Comparison of ENCODE assay signal across 8 cellular contexts in genomic region chr17:42193216-42194132, GRCh38. TPM values are rescaled to one million over a fixed set of nuclear protein-coding genes. Genes with fewer than 3 reads are reported as not detected.
A peak's percentile ranks its signal among the peaks of the same experiment; 100 is the strongest.
DNase-seq lines count a peak whose midpoint lies in the region; ATAC-seq, FAIRE-seq and TF ChIP-seq lines count a peak whose summit lies in the region.

No MANE protein-coding gene starts in this region.

- RAD21 ChIA-PET in GM12878 (lab: Charles Lee; ENCODE audit: unreplicated experiment): interaction anchor here (0.5 to 2.0 kb wide), 8 partner anchors 9 to 230 kb away, joined by 4 to 16 read pairs (median 4); partner anchors contain the start of genes HCRT and KCNH4

- H3K36me3 Mint-ChIP-seq in activated T-cell treated with anti-CD3 and anti-CD28 coated beads, Interleukin-2, amount 50 U/mL, for 4 hours (ENCODE audit: insufficient read depth): no peaks in the 10 kb centered on the region
- peaks cover 3% of the 10 kb centered on the region for H3K36me3 Mint-ChIP-seq in memory B cell

- no peak for DNase-seq in activated T-cell treated with anti-CD3 and anti-CD28 coated beads, Interleukin-2, amount 50 U/mL, for 4 hours
- DNase-seq in activated T-cell treated with anti-CD3 and anti-CD28 coated beads, Interleukin-2, amount 50 U/mL, for 1 hour: no peak
- DNase-seq in GM12878 (ENCODE audit: low read depth, low spot score) (no peak), memory B cell (ENCODE audit: low spot score in 2 of 2) (no peak), NCI-H1417 treated with DMSO at 0.1 percent for 48 hours (lab: John Stamatoyannopoulos, UW) (no peak)
- no peak for DNase-seq in effector CD8-positive, alpha-beta T cell (lab: John Stamatoyannopoulos, UW)
- no peak for DNase-seq in stimulated activated CD4-positive, alpha-beta T cell treated with anti-CD3 and anti-CD28 coated beads, Interleukin-4, amount 100 ng/mL, for 1 hour

- 54% methylated on average over 15 of the region's 15 CpGs for WGBS in GM12878 (ENCODE audit: insufficient coverage, insufficient replicate concordance, low lambda C conversion rate, missing lambda C conversion rate)
- 72% methylated on average over 15 of the region's 15 CpGs for WGBS in urinary bladder

- H3K9me3 ChIP-seq in GM12878 (replicated peaks; ENCODE audit: control insufficient read depth, insufficient read depth, low read length): no peaks in the 10 kb centered on the region

- 0 out of 2 replicates have a peak, but pooled peaks cover 3% of the 10 kb centered on the region for H3K4me1 ChIP-seq in GM12878 (ENCODE audit: control insufficient read depth, insufficient read depth, low read length)
- peaks cover 2% of the 10 kb centered on the region for H3K4me1 ChIP-seq in urinary bladder (ENCODE audit: insufficient read depth)

- H3K36me3 ChIP-seq in GM12878 (ENCODE audit: control insufficient read depth in 2 of 2, insufficient read depth in 2 of 2, low read length in 1 of 2): no peaks in the 10 kb centered on the region
- no peaks in the 10 kb centered on the region for H3K36me3 ChIP-seq in urinary bladder (ENCODE audit: insufficient read depth)

- in situ Hi-C loops in GM12878 (cut with MboI): no loop called here

- no peak for TF ChIP-seq CTCF in GM12878 (IDR thresholded peaks at IDR 0.05 in 2 of 3, conservative IDR thresholded peaks at IDR 0.05 in 1 of 3; ENCODE audit: control insufficient read depth in 2 of 3, extremely low read depth in 1 of 3, insufficient read depth in 1 of 3, low read depth in 3 of 3, low read length in 3 of 3)

- H2AFZ ChIP-seq in GM12878 (ENCODE audit: control insufficient read depth, low read depth, low read length): peak overlapping the region; percentile 99

- peak overlapping the region; percentile 90 for H3K27ac Mint-ChIP-seq in memory B cell

- FAIRE-seq in GM12878 (lab: Jason Lieb, UNC): peak; percentile 68

- CTCF ChIA-PET in GM12878 (lab: Yijun Ruan, JAX): interaction anchor here (0.8 to 3.4 kb wide), 18 partner anchors 9 to 805 kb away, joined by 3 to 23 read pairs (median 3); partner anchors contain the start of genes DHX58, HCRT, KCNH4 and NKIRAS2

- ATAC-seq in activated T-cell treated with anti-CD3 and anti-CD28 coated beads, Interleukin-2, amount 50 U/mL, for 4 hours: peak; percentile 12 to 16
- ATAC-seq in GM12878 (peak; percentile 42), memory B cell (ENCODE audit: low read depth) (no peak)

- no peak for TF ChIP-seq POLR2A in GM12878 (IDR thresholded peaks at IDR 0.05; ENCODE audit: low read depth, low read length)

- peak overlapping the region; percentile 91 for H3K9ac ChIP-seq in GM12878 (ENCODE audit: control insufficient read depth, insufficient read depth, low read length)

- intact Hi-C loops in GM12878 (cut with micrococcal nuclease; ENCODE audit: unreplicated experiment): no loop called here

- H3K9me3 Mint-ChIP-seq in activated T-cell treated with anti-CD3 and anti-CD28 coated beads, Interleukin-2, amount 50 U/mL, for 4 hours: no peaks in the 10 kb centered on the region
- H3K9me3 Mint-ChIP-seq in memory B cell: no peaks in the 10 kb centered on the region

- SMC1A ChIA-PET in GM12878 (lab: Charles Lee; ENCODE audit: uncharacterized antibody, unreplicated experiment): interaction anchor here (0.7 to 2.0 kb wide), 9 partner anchors 9 to 210 kb away, joined by 3 to 13 read pairs (median 3); partner anchors contain the start of genes DNAJC7, HCRT and KCNH4

- peak overlapping the region; percentile 96 for H3K4me3 Mint-ChIP-seq in activated T-cell treated with anti-CD3 and anti-CD28 coated beads, Interleukin-2, amount 50 U/mL, for 4 hours
- H3K4me3 Mint-ChIP-seq in memory B cell: peak overlapping the region; percentile 98

- H3K4me1 Mint-ChIP-seq in activated T-cell treated with anti-CD3 and anti-CD28 coated beads, Interleukin-2, amount 50 U/mL, for 4 hours (ENCODE audit: low read depth): peaks cover 20% of the 10 kb centered on the region
- peaks cover 10% of the 10 kb centered on the region for H3K4me1 Mint-ChIP-seq in memory B cell

- peak overlapping the region; percentile 95 for H3K27ac ChIP-seq in GM12878 (ENCODE audit: control insufficient read depth, insufficient read depth)
- H3K27ac ChIP-seq in urinary bladder (ENCODE audit: low read depth): no peak overlapping the region

- TF ChIP-seq RAD21 in GM12878 (IDR thresholded peaks at IDR 0.05; ENCODE audit: insufficient read depth, low read depth, low read length): no peak

- H3K27me3 ChIP-seq in GM12878 (replicated peaks in 1 of 2; ENCODE audit: control insufficient read depth in 2 of 2, insufficient read depth in 2 of 2, low read length in 1 of 2): no peaks in the 10 kb centered on the region

- peak overlapping the region; percentile 92 for H3K4me3 ChIP-seq in GM12878
- peak overlapping the region; percentile 63 for H3K4me3 ChIP-seq in urinary bladder (ENCODE audit: low read depth, low read length)

- POLR2A ChIA-PET in GM12878 (lab: Charles Lee): interaction anchor here (0.5 to 1.3 kb wide), 8 partner anchors 10 to 815 kb away, joined by 3 to 6 read pairs (median 4); partner anchors contain the start of gene NAGLU

- H3K27me3 Mint-ChIP-seq in activated T-cell treated with anti-CD3 and anti-CD28 coated beads, Interleukin-2, amount 50 U/mL, for 4 hours (ENCODE audit: low read depth): no peaks in the 10 kb centered on the region
- H3K27me3 Mint-ChIP-seq in memory B cell: no peaks in the 10 kb centered on the region

- peak overlapping the region; percentile 60 for H3K4me2 ChIP-seq in GM12878 (ENCODE audit: control insufficient read depth, insufficient read depth)

- H3K79me2 ChIP-seq in GM12878 (ENCODE audit: control insufficient read depth, insufficient read depth, low read length): peaks cover 4% of the 10 kb centered on the region

- BruUV-seq in GM12878 (replicated peaks; lab: Mats Ljungman, UMichigan): TSS peak; percentile 74

- no peak for TF ChIP-seq EP300 in GM12878 (IDR thresholded peaks at IDR 0.05; ENCODE audit: borderline replicate concordance in 1 of 2, control insufficient read depth in 1 of 2, low read depth in 2 of 2, low read length in 2 of 2)

- no peaks in the 10 kb centered on the region for H4K20me1 ChIP-seq in GM12878 (ENCODE audit: control insufficient read depth, insufficient read depth)

RNA-seq across cellular contexts. Expression of gene GHDC, which starts 0.8 kb away (rescaled TPM):
- total RNA-seq in activated T-cell treated with anti-CD3 and anti-CD28 coated beads, Interleukin-2, amount 50 U/mL, for 4 hours: 10 to 100 TPM; 24.0 to 24.9 (median 24.7) TPM
- 40.6 and 47.9 TPM in 2 replicates for total RNA-seq in GM12878 (2013; cell fraction: nucleolus; rRNA removed)
- total RNA-seq in GM12878 (2014; rRNA removed) (17.2 and 17.6 TPM in 2 replicates), GM12878 (2014; rRNA removed; fragmentation: Illumina TruSeq; extraction: Trizol) (6.8 TPM in 2 replicates), GM12878 (2021) (20.6 and 21.2 TPM in 2 replicates), urinary bladder (6.7 TPM)
- 9.4 TPM for polyA plus RNA-seq in GM12878 (2011; ENCODE audit: low read depth)
- polyA plus RNA-seq in GM12878 (2011; rRNA removed) (6.1 and 12.3 TPM in 2 replicates), GM12878 (2014; fragmentation: Illumina TruSeq; extraction: Trizol) (4.1 and 6.5 TPM in 2 replicates), GM12878 (2014; fragmentation: Nextera tagmentation; extraction: Ambion mirVana) (1 to 10 TPM in 1 of 2 experiments, under 1 TPM in 1; 0.72 to 2.2 TPM), GM12878 (2014; rRNA removed) (20.4 and 20.5 TPM in 2 replicates), GM12878 (2016; fragmentation: Nextera tagmentation; extraction: Ambion mirVana) (10 to 100 TPM; 13.5 to 15.5 TPM), urinary bladder (32.0 TPM)
- 13.2 and 23.1 TPM in 2 replicates for polyA plus RNA-seq in GM12878 (2011; cell fraction: cytosol; rRNA removed)
- 63.3 and 67.9 TPM in 2 replicates for polyA plus RNA-seq in GM12878 (2011; cell fraction: nucleus; rRNA removed)
- 16.6 and 21.5 TPM in 2 replicates for polyA plus RNA-seq in GM12878 (2012)
- 6.4 and 21.6 TPM in 2 replicates for polyA minus RNA-seq in GM12878 (2011; rRNA and poly(A)+ RNA removed)
- 10.2 and 12.4 TPM in 2 replicates for polyA minus RNA-seq in GM12878 (2011; cell fraction: cytosol; rRNA and poly(A)+ RNA removed)
- polyA minus RNA-seq in GM12878 (2011; cell fraction: nucleus; rRNA and poly(A)+ RNA removed): 12.3 and 16.6 TPM in 2 replicates

RNA-seq across cellular contexts. Expression of gene HCRT, which starts 8.2 kb away (rescaled TPM):
- not detected for total RNA-seq in activated T-cell treated with anti-CD3 and anti-CD28 coated beads, Interleukin-2, amount 50 U/mL, for 4 hours
- not detected in 2 replicates for total RNA-seq in GM12878 (2013; cell fraction: nucleolus; rRNA removed)
- total RNA-seq in GM12878 (2014; rRNA removed) (not detected in 2 replicates), GM12878 (2014; rRNA removed; fragmentation: Illumina TruSeq; extraction: Trizol) (not detected in 2 replicates), GM12878 (2021) (0.41 TPM in 1 of 2 replicates, not detected in the other), urinary bladder (not detected)
- not detected for polyA plus RNA-seq in GM12878 (2011; ENCODE audit: low read depth)
- polyA plus RNA-seq in GM12878 (2011; rRNA removed) (not detected in 2 replicates), GM12878 (2014; fragmentation: Illumina TruSeq; extraction: Trizol) (not detected in 2 replicates), GM12878 (2014; fragmentation: Nextera tagmentation; extraction: Ambion mirVana) (not detected), GM12878 (2014; rRNA removed) (not detected in 2 replicates), GM12878 (2016; fragmentation: Nextera tagmentation; extraction: Ambion mirVana) (not detected), urinary bladder (not detected)
- not detected in 2 replicates for polyA plus RNA-seq in GM12878 (2011; cell fraction: cytosol; rRNA removed)
- not detected in 2 replicates for polyA plus RNA-seq in GM12878 (2011; cell fraction: nucleus; rRNA removed)
- not detected in 2 replicates for polyA plus RNA-seq in GM12878 (2012)
- polyA minus RNA-seq in GM12878 (2011; rRNA and poly(A)+ RNA removed): not detected in 2 replicates
- not detected in 2 replicates for polyA minus RNA-seq in GM12878 (2011; cell fraction: cytosol; rRNA and poly(A)+ RNA removed)
- polyA minus RNA-seq in GM12878 (2011; cell fraction: nucleus; rRNA and poly(A)+ RNA removed): not detected in 2 replicates

RNA-seq across cellular contexts. Expression of gene KCNH4, which starts 12.5 kb away (rescaled TPM):
- 1 to 10 TPM; 2.2 to 2.6 (median 2.6) TPM for total RNA-seq in activated T-cell treated with anti-CD3 and anti-CD28 coated beads, Interleukin-2, amount 50 U/mL, for 4 hours
- 1.3 and 1.7 TPM in 2 replicates for total RNA-seq in GM12878 (2013; cell fraction: nucleolus; rRNA removed)
- total RNA-seq in GM12878 (2014; rRNA removed) (0.06 TPM in 1 of 2 replicates, not detected in the other), GM12878 (2014; rRNA removed; fragmentation: Illumina TruSeq; extraction: Trizol) (0.09 TPM in 1 of 2 replicates, not detected in the other), GM12878 (2021) (0.19 and 0.26 TPM in 2 replicates), urinary bladder (0.79 TPM)
- polyA plus RNA-seq in GM12878 (2011; ENCODE audit: low read depth): 0.12 TPM
- polyA plus RNA-seq in GM12878 (2011; rRNA removed) (0.39 and 0.88 TPM in 2 replicates), GM12878 (2014; fragmentation: Illumina TruSeq; extraction: Trizol) (0.12 TPM in 1 of 2 replicates, not detected in the other), GM12878 (2014; fragmentation: Nextera tagmentation; extraction: Ambion mirVana) (under 1 TPM in 1 of 2 experiments, not detected in 1; 0.04 TPM), GM12878 (2014; rRNA removed) (0.10 and 0.30 TPM in 2 replicates), GM12878 (2016; fragmentation: Nextera tagmentation; extraction: Ambion mirVana) (under 1 TPM; 0.03 to 0.09 TPM), urinary bladder (0.49 TPM)
- polyA plus RNA-seq in GM12878 (2011; cell fraction: cytosol; rRNA removed): 1.2 and 1.4 TPM in 2 replicates
- 2.5 and 3.5 TPM in 2 replicates for polyA plus RNA-seq in GM12878 (2011; cell fraction: nucleus; rRNA removed)
- polyA plus RNA-seq in GM12878 (2012): 0.21 and 0.28 TPM in 2 replicates
- 1.2 and 1.3 TPM in 2 replicates for polyA minus RNA-seq in GM12878 (2011; rRNA and poly(A)+ RNA removed)
- polyA minus RNA-seq in GM12878 (2011; cell fraction: cytosol; rRNA and poly(A)+ RNA removed): 0.42 TPM in 1 of 2 replicates, not detected in the other
- polyA minus RNA-seq in GM12878 (2011; cell fraction: nucleus; rRNA and poly(A)+ RNA removed): 0.73 and 1.3 TPM in 2 replicates

RNA-seq across cellular contexts. Expression of gene RAB5C, which starts 38.7 kb away (rescaled TPM):
- total RNA-seq in activated T-cell treated with anti-CD3 and anti-CD28 coated beads, Interleukin-2, amount 50 U/mL, for 4 hours: 10 to 100 TPM; 76.5 to 81.0 (median 79.1) TPM
- 14.4 and 17.0 TPM in 2 replicates for total RNA-seq in GM12878 (2013; cell fraction: nucleolus; rRNA removed)
- 52.9 and 60.5 TPM in 2 replicates for total RNA-seq in GM12878 (2014; rRNA removed)
- 42.3 and 42.9 TPM in 2 replicates for total RNA-seq in GM12878 (2014; rRNA removed; fragmentation: Illumina TruSeq; extraction: Trizol)
- total RNA-seq in GM12878 (2021): 67.7 and 70.7 TPM in 2 replicates
- polyA plus RNA-seq in GM12878 (2011; ENCODE audit: low read depth): 30.0 TPM
- 51.7 and 90.4 TPM in 2 replicates for polyA plus RNA-seq in GM12878 (2011; rRNA removed)
- 117 and 153 TPM in 2 replicates for polyA plus RNA-seq in GM12878 (2011; cell fraction: cytosol; rRNA removed)
- 54.9 and 70.0 TPM in 2 replicates for polyA plus RNA-seq in GM12878 (2011; cell fraction: nucleus; rRNA removed)
- polyA plus RNA-seq in GM12878 (2012): 46.1 and 53.6 TPM in 2 replicates
- polyA plus RNA-seq in GM12878 (2014; fragmentation: Illumina TruSeq; extraction: Trizol): 40.8 and 80.7 TPM in 2 replicates
- polyA plus RNA-seq in GM12878 (2014; fragmentation: Nextera tagmentation; extraction: Ambion mirVana): 1 to 10 TPM; 1.2 to 1.7 TPM
- 91.9 and 94.4 TPM in 2 replicates for polyA plus RNA-seq in GM12878 (2014; rRNA removed)
- 10 to 100 TPM; 49.9 to 51.7 TPM for polyA plus RNA-seq in GM12878 (2016; fragmentation: Nextera tagmentation; extraction: Ambion mirVana)
- 35.5 and 46.5 TPM in 2 replicates for polyA minus RNA-seq in GM12878 (2011; rRNA and poly(A)+ RNA removed)
- 16.0 and 32.4 TPM in 2 replicates for polyA minus RNA-seq in GM12878 (2011; cell fraction: cytosol; rRNA and poly(A)+ RNA removed)
- 7.0 and 10.0 TPM in 2 replicates for polyA minus RNA-seq in GM12878 (2011; cell fraction: nucleus; rRNA and poly(A)+ RNA removed)
- 40.5 TPM for total RNA-seq in urinary bladder
- 198 TPM for polyA plus RNA-seq in urinary bladder
